Comparison of ENCODE assay signal across 8 cellular contexts in the genomic region with DNA sequence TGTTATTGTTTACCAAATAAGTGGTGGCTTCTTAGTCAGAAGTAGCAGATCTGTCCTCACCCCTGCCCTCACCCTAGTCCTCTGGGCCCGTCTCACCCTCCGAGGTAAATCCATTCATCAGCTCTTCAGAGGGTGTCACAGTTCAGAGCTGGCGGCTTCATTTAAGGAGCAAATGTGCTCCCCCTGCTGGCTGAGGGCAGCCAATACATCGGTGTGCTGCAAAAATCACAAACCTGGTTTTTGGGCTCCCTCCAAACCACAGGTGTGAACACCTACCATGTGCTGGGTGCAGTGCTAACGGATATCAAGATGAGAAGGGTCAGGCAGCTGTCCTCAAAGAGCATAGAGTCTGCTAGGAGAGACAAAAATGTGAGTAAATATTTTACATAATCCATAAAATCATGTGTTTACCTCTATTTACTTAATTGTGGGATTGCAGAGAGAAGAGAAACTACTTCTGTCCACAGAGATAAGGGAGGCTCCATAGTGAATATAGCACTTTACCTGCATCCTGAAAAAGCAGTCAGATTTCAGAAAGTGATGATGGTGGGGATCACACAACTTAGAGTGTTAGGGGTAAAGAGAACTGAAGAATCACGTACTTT. TPM values are rescaled to one million over a fixed set of nuclear protein-coding genes. Genes with fewer than 3 reads are reported as not detected.
A peak's percentile ranks its signal among the peaks of the same experiment; 100 is the strongest.
DNase-seq lines count a peak whose midpoint lies in the region; ATAC-seq and TF ChIP-seq lines count a peak whose summit lies in the region.

No MANE protein-coding gene starts in this region.

- H3F3A ChIP-seq in PC-9 (ENCODE audit: insufficient read depth, low read depth): no peaks in the 10 kb centered on the region

- H3K27ac ChIP-seq in PC-9: no peak overlapping the region
- H3K27ac ChIP-seq in thoracic aorta: no peak overlapping the region

- no peaks in the 10 kb centered on the region for H3K9me2 ChIP-seq in PC-9 (ENCODE audit: insufficient read depth)

- POLR2A ChIA-PET in PC-9 (lab: Charles Lee; ENCODE audit: unreplicated experiment): no interaction called here

- BruUV-seq in PC-9 (replicated peaks; lab: Mats Ljungman, UMichigan): no TSS peak

- no peak overlapping the region for H2AFZ ChIP-seq in PC-9

- H3K4me3 ChIP-seq in PC-9 (no peak overlapping the region), fibroblast of pulmonary artery (replicated peaks; ENCODE audit: low read depth, low read length) (no peak overlapping the region), thoracic aorta (no peak overlapping the region)

- no peaks in the 10 kb centered on the region for H3K79me2 ChIP-seq in PC-9 (ENCODE audit: low read depth)

- H3K27me3 ChIP-seq in PC-9 (ENCODE audit: insufficient read depth, low read depth) (peaks cover 30% of the 10 kb centered on the region; the same call in 1 of the 2 replicates), thoracic aorta (replicated peaks; ENCODE audit: insufficient read depth) (no peaks in the 10 kb centered on the region)

- peak; percentile 81 for DNase-seq in DMS 273 (lab: John Stamatoyannopoulos, UW; ENCODE audit: unreplicated experiment)
- DNase-seq in DMS 273 treated with DMSO at 0.1 percent for 48 hours (lab: John Stamatoyannopoulos, UW): no peak
- peak in 59 of 76 experiments; percentile 2 to 67 (median 32) for DNase-seq in HUDEP-2 (lab: John Stamatoyannopoulos, UW; ENCODE audit: unreplicated experiment in 76 of 76)
- DNase-seq in PC-9: peak in 1 of 2 experiments; percentile 34
- DNase-seq in activated T-cell treated with anti-CD3 and anti-CD28 coated beads, Interleukin-2, amount 50 U/mL, for 48 hours: peak; percentile 70 to 71
- peak; percentile 62 for DNase-seq in fibroblast of pulmonary artery (ENCODE audit: low read depth)
- DNase-seq in non-pigmented ciliary epithelial cell (ENCODE audit: low read depth): peak; percentile 11
- DNase-seq in thoracic aorta (ENCODE audit: low spot score): peak; percentile 12

- intact Hi-C loops in PC-9 (cut with micrococcal nuclease; ENCODE audit: unreplicated experiment): loop anchor here (1.0 to 10.0 kb wide), 3 partner anchors 251 to 344 kb away; no protein-coding TSS in a partner anchor

- peak; percentile 82 for TF ChIP-seq CTCF in PC-9 (conservative IDR thresholded peaks at IDR 0.05)
- TF ChIP-seq CTCF in fibroblast of pulmonary artery (IDR thresholded peaks at IDR 0.05; ENCODE audit: low read length, missing control alignments): peak; percentile 92
- TF ChIP-seq CTCF in thoracic aorta (IDR thresholded peaks at IDR 0.05): peak; percentile 72

- CTCF ChIA-PET in PC-9 (lab: Charles Lee): no interaction called here

- no peaks in the 10 kb centered on the region for H3K4me1 ChIP-seq in PC-9 (replicated peaks; ENCODE audit: insufficient read depth)
- no peaks in the 10 kb centered on the region for H3K4me1 ChIP-seq in thoracic aorta (ENCODE audit: control insufficient read depth in 1 of 2, low read depth in 2 of 2)

- H3K4me2 ChIP-seq in PC-9: no peak overlapping the region

- no peaks in the 10 kb centered on the region for H4K20me1 ChIP-seq in PC-9 (ENCODE audit: insufficient read depth)

- no peaks in the 10 kb centered on the region for H3K9me3 ChIP-seq in PC-9 (ENCODE audit: insufficient read depth, low read depth)
- no peaks in the 10 kb centered on the region for H3K9me3 ChIP-seq in thoracic aorta

- H3K36me3 ChIP-seq in PC-9 (ENCODE audit: low read depth) (no peaks in the 10 kb centered on the region), thoracic aorta (no peaks in the 10 kb centered on the region)

- ATAC-seq in thoracic aorta (ENCODE audit: insufficient number of reproducible peaks, low FRiP score, low read depth): no peak

RNA-seq across cellular contexts. Expression of a gene that starts 15.5 kb away (rescaled TPM):
- total RNA-seq in PC-9 (2021) (not detected in 2 replicates), thoracic aorta (1 to 10 TPM; 4.3 to 5.2 TPM)
